8 cellular contexts compared by ENCODE assay signal in genomic region chr20:32206383-32207210, GRCh38. TPM values are rescaled to one million over a fixed set of nuclear protein-coding genes. Genes with fewer than 3 reads are reported as not detected.
DNase-seq lines count a peak whose midpoint lies in the region; ATAC-seq, FAIRE-seq and TF ChIP-seq lines count a peak whose summit lies in the region.

No MANE protein-coding gene starts in this region.

- peak overlapping the region; percentile 70 for H3K27ac ChIP-seq in CD8-positive, alpha-beta T cell (ENCODE audit: low read depth, low read length)
- H3K27ac ChIP-seq in Panc1 (ENCODE audit: low read length) (peak overlapping the region; percentile 93), dorsolateral prefrontal cortex (peak overlapping the region in 58 of 59 donors; percentile 35 to 97 (median 90))

- ATAC-seq in CD8-positive, alpha-beta T cell = no peak
- no peak for ATAC-seq in Panc1
- ATAC-seq in GM19351 (IDR thresholded peaks at IDR 0.05; ENCODE audit: unreplicated experiment) = no peak

- intact Hi-C loops in CD8-positive, alpha-beta T cell (cut with DNase I, micrococcal nuclease) = loop anchor here (1.0 to 5.0 kb wide), 7 partner anchors 70 to 1606 kb away; partner anchors contain the start of genes ASXL1 (in 2 of the 2), KIF3B (in 2 of the 2), CHMP4B (in 1 of the 2) and TM9SF4 (in 1 of the 2)
- intact Hi-C loops in Panc1 (cut with micrococcal nuclease; ENCODE audit: unreplicated experiment) (no loop called here), dorsolateral prefrontal cortex (cut with DNase I) (loop anchor here (1.0 to 10.0 kb wide), 8 partner anchors 71 to 382 kb away; partner anchors contain the start of genes KIF3B (in 2 of the 2), ASXL1 (in 1 of the 2) and TM9SF4 (in 1 of the 2))

- in situ Hi-C loops in Panc1 (cut with HindIII; ENCODE audit: low pct_unique_long_range_greater_than_20kb, low sequenced_read_pairs) = no loop called here

- no peaks in the 10 kb centered on the region for H3K9me3 ChIP-seq in CD8-positive, alpha-beta T cell (ENCODE audit: low read length)
- H3K9me3 ChIP-seq in Panc1 (ENCODE audit: control insufficient read depth, insufficient read depth, low read depth, low read length) = no peaks in the 10 kb centered on the region

- CTCF ChIA-PET in CD8-positive, alpha-beta T cell (lab: Charles Lee) = no interaction called here
- CTCF ChIA-PET in Panc1 (lab: Charles Lee) = no interaction called here

- peak overlapping the region; percentile 84 for H3K4me3 ChIP-seq in CD8-positive, alpha-beta T cell (ENCODE audit: low read depth, low read length)
- H3K4me3 ChIP-seq in Panc1 (ENCODE audit: low read depth in 2 of 2, low read length in 2 of 2) = peak overlapping the region; percentile 66 to 98
- peak overlapping the region; percentile 71 to 100 (median 96) for H3K4me3 ChIP-seq in dorsolateral prefrontal cortex

- H3K4me1 ChIP-seq in CD8-positive, alpha-beta T cell (ENCODE audit: insufficient read depth, low read length) = peaks cover 53% of the 10 kb centered on the region
- peaks cover 36% of the 10 kb centered on the region for H3K4me1 ChIP-seq in Panc1 (ENCODE audit: control insufficient read depth, insufficient read depth, low read length)

- peaks cover 83% of the 10 kb centered on the region for H3K4me1 Mint-ChIP-seq in CD8-positive, alpha-beta T cell (ENCODE audit: low read depth)
- H3K4me1 Mint-ChIP-seq in nephron progenitor cell = peaks cover 83% of the 10 kb centered on the region

- no TSS peak for BruUV-seq in Panc1 (replicated peaks; lab: Mats Ljungman, UMichigan)

- H3K27me3 ChIP-seq in CD8-positive, alpha-beta T cell (ENCODE audit: insufficient read depth, low read length) = no peaks in the 10 kb centered on the region
- H3K27me3 ChIP-seq in Panc1 (ENCODE audit: control insufficient read depth, insufficient read depth, low read length) = no peaks in the 10 kb centered on the region
- no peaks in the 10 kb centered on the region for H3K27me3 ChIP-seq in dorsolateral prefrontal cortex

- no peak for TF ChIP-seq CTCF in CD8-positive, alpha-beta T cell (IDR thresholded peaks at IDR 0.05)
- no peak for TF ChIP-seq CTCF in Panc1 (IDR thresholded peaks at IDR 0.05)
- no peak for TF ChIP-seq CTCF in dorsolateral prefrontal cortex (IDR thresholded peaks at IDR 0.05 in 54 of 56, conservative IDR thresholded peaks at IDR 0.05 in 2 of 56; ENCODE audit: low read depth in 1 of 56, partially characterized antibody in 56 of 56)
- no peak for TF ChIP-seq CTCF in nephron progenitor cell (IDR thresholded peaks at IDR 0.05)

- H3K4me3 Mint-ChIP-seq in CD8-positive, alpha-beta T cell = peak overlapping the region; percentile 94
- peak overlapping the region; percentile 100 for H3K4me3 Mint-ChIP-seq in nephron progenitor cell

- no peak for TF ChIP-seq POLR2A in GM12892 (IDR thresholded peaks at IDR 0.05; ENCODE audit: low read depth, low read length)

- no peaks in the 10 kb centered on the region for H3K9me3 Mint-ChIP-seq in CD8-positive, alpha-beta T cell
- no peaks in the 10 kb centered on the region for H3K9me3 Mint-ChIP-seq in nephron progenitor cell

- POLR2A ChIA-PET in CD8-positive, alpha-beta T cell (lab: Charles Lee) = no interaction called here
- POLR2A ChIA-PET in Panc1 (lab: Charles Lee) = no interaction called here

- DNase-seq in CD8-positive, alpha-beta T cell = no peak
- DNase-seq in Panc1 (ENCODE audit: low read depth, low spot score) (no peak), dorsolateral prefrontal cortex (no peak), nephron progenitor cell (no peak), GM12892 (ENCODE audit: insufficient read length) (no peak), T-helper 9 cell (no peak)
- no peak for DNase-seq in stimulated activated CD8-positive, alpha-beta memory T cell treated with anti-CD3 and anti-CD28 coated beads, Interleukin-4, amount 100 ng/mL, for 48 hours

- peak overlapping the region; percentile 92 for H3K27ac Mint-ChIP-seq in CD8-positive, alpha-beta T cell
- peak overlapping the region; percentile 90 for H3K27ac Mint-ChIP-seq in nephron progenitor cell

- no peak for FAIRE-seq in GM12892 (lab: Jason Lieb, UNC)

- H3K36me3 ChIP-seq in CD8-positive, alpha-beta T cell (ENCODE audit: insufficient read depth, low read length) = peaks cover 7% of the 10 kb centered on the region
- peaks cover 8% of the 10 kb centered on the region; the same call in 1 of the 2 replicates for H3K36me3 ChIP-seq in Panc1 (ENCODE audit: control insufficient read depth, insufficient read depth, low read length)

- peaks cover 47% of the 10 kb centered on the region for H3K36me3 Mint-ChIP-seq in CD8-positive, alpha-beta T cell
- H3K36me3 Mint-ChIP-seq in nephron progenitor cell (ENCODE audit: low read depth) = peaks cover 14% of the 10 kb centered on the region

- H3K27me3 Mint-ChIP-seq in CD8-positive, alpha-beta T cell (ENCODE audit: low read depth) = no peaks in the 10 kb centered on the region
- peaks cover 2% of the 10 kb centered on the region for H3K27me3 Mint-ChIP-seq in nephron progenitor cell (ENCODE audit: low read depth, poor library complexity)

RNA-seq across cellular contexts. Expression of gene PLAGL2, which starts 0.9 kb away (rescaled TPM):
- 10 to 100 TPM; 15.8 to 16.9 TPM for total RNA-seq in CD8-positive, alpha-beta T cell
- total RNA-seq in Panc1 (2021; ENCODE audit: unreplicated experiment) (40.6 TPM), dorsolateral prefrontal cortex (10 to 100 TPM in 59 of 120 experiments, 1 to 10 TPM in 61; 6.0 to 16.0 (median 10.0) TPM)
- 18.8 TPM for polyA plus RNA-seq in Panc1 (2012; ENCODE audit: insufficient read length)
- polyA plus RNA-seq in GM12892 (2012; ENCODE audit: missing spikeins) = 10.4 TPM

RNA-seq across cellular contexts. Expression of gene POFUT1, which starts 1.1 kb away (rescaled TPM):
- 1 to 10 TPM; 5.1 to 6.3 TPM for total RNA-seq in CD8-positive, alpha-beta T cell
- 138 TPM for total RNA-seq in Panc1 (2021; ENCODE audit: unreplicated experiment)
- polyA plus RNA-seq in Panc1 (2012; ENCODE audit: insufficient read length) = 109 TPM
- total RNA-seq in dorsolateral prefrontal cortex = 10 to 100 TPM; 10.1 to 21.0 (median 14.4) TPM
- 13.8 TPM for polyA plus RNA-seq in GM12892 (2012; ENCODE audit: missing spikeins)
